In the genomic region with DNA sequence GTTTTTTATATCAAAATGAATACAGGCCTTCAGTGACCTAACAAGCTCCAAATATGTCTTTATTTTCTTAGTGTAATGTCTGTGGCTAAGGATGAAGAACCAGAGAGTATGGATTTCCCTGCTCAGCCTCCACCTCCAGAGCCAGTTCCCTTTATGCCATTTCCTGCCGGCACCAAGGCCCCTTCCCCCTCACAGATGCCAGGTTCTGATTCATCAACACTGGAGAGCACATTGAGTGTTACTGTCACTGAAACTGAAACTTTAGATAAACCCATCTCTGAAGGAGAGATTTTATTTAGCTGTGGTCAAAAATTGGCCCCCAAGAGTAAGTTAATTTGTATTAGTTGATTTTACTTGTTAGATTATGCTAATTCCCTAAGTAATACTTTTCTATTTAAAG, we compare ENCODE assay signal across 10 cellular contexts.
DNase-seq lines count a peak whose midpoint lies in the region; ATAC-seq lines count a peak whose summit lies in the region.
"Had no signal": no experiment of that assay in that cellular context is flagged by ENCODE, and none has a peak within 500 bp of the region (broad histone marks: within the 10 kb centered on the region; RNA-seq: fewer than 3 reads in every experiment).

No MANE protein-coding gene starts in this region.

- H3K36me3 ChIP-seq in mesenchymal stem cell (ENCODE audit: control insufficient read depth in 1 of 2, insufficient read depth in 2 of 2, low read depth in 1 of 2, low read length in 2 of 2), result peaks cover 0 to 66% of the 10 kb centered on the region in 2 experiments

- H2AK5ac ChIP-seq in mesenchymal stem cell (ENCODE audit: low read length, severe bottlenecking), result no peak overlapping the region

- no peak overlapping the region for H3K9ac ChIP-seq in mesenchymal stem cell (ENCODE audit: low read length)

- H3K4me3 Mint-ChIP-seq in activated CD8-positive, alpha-beta T cell treated with anti-CD3 and anti-CD28 coated beads, Interleukin-2, amount 10 ng/mL, durations not matched to agents 7 days and 5 days, result no peak overlapping the region
- H3K4me3 Mint-ChIP-seq: stimulated activated naive CD8-positive, alpha-beta T cell treated with anti-CD3 and anti-CD28 coated beads, Interleukin-15, Interleukin-2, amounts not matched to agents 100 ng/mL and 50 ng/mL, for 24 hours had no signal

- H3K4ac ChIP-seq in mesenchymal stem cell (ENCODE audit: low read depth in 1 of 2, low read length in 2 of 2), result no peak overlapping the region

- CTCF ChIA-PET in activated CD8-positive, alpha-beta T cell treated with anti-CD3 and anti-CD28 coated beads, Interleukin-2, amount 10 ng/mL, durations not matched to agents 7 days and 5 days (lab: Charles Lee), result interaction anchor here (1.3 kb wide), 1 partner anchor 13 kb away, joined by 8 read pairs; no protein-coding TSS in a partner anchor

- H3K4me1 ChIP-seq in mesenchymal stem cell (ENCODE audit: control insufficient read depth, insufficient read depth, low read depth, low read length), result peaks cover 2% of the 10 kb centered on the region
- H3K4me1 ChIP-seq: prostate gland had no signal

- H4K8ac ChIP-seq in mesenchymal stem cell (ENCODE audit: low read length), result peak overlapping the region; percentile 64

- no peak overlapping the region for H2AFZ ChIP-seq in mesenchymal stem cell (ENCODE audit: low read depth, low read length)

- H3K4me2 ChIP-seq in mesenchymal stem cell (ENCODE audit: low read length, poor library complexity, severe bottlenecking), result no peak overlapping the region

- peak; percentile 74 for ATAC-seq in HG03432 (IDR thresholded peaks at IDR 0.05; ENCODE audit: unreplicated experiment)
- ATAC-seq in activated CD8-positive, alpha-beta T cell treated with anti-CD3 and anti-CD28 coated beads, Interleukin-2, amount 10 ng/mL, durations not matched to agents 7 days and 5 days, result no peak

- no peak overlapping the region for H2BK12ac ChIP-seq in mesenchymal stem cell (ENCODE audit: low read length in 2 of 2)

- peak overlapping the region in 1 of 2 experiments; percentile 48 for H3K14ac ChIP-seq in mesenchymal stem cell (ENCODE audit: low read length in 2 of 2)

- no peaks in the 10 kb centered on the region for H3K27me3 Mint-ChIP-seq in activated CD8-positive, alpha-beta T cell treated with anti-CD3 and anti-CD28 coated beads, Interleukin-2, amount 10 ng/mL, durations not matched to agents 7 days and 5 days (ENCODE audit: low read depth)
- H3K27me3 Mint-ChIP-seq: stimulated activated naive CD8-positive, alpha-beta T cell treated with anti-CD3 and anti-CD28 coated beads, Interleukin-15, Interleukin-2, amounts not matched to agents 100 ng/mL and 50 ng/mL, for 24 hours had no signal

- no peak overlapping the region for H4K91ac ChIP-seq in mesenchymal stem cell (ENCODE audit: low read length)

- peak overlapping the region; percentile 41 for H3K27ac Mint-ChIP-seq in activated CD8-positive, alpha-beta T cell treated with anti-CD3 and anti-CD28 coated beads, Interleukin-2, amount 10 ng/mL, durations not matched to agents 7 days and 5 days
- H3K27ac Mint-ChIP-seq: stimulated activated naive CD8-positive, alpha-beta T cell treated with anti-CD3 and anti-CD28 coated beads, Interleukin-15, Interleukin-2, amounts not matched to agents 100 ng/mL and 50 ng/mL, for 24 hours had no signal

- 33% methylated on average over 1 of the region's 1 CpG for WGBS in mesenchymal stem cell

- peak; percentile 30 for DNase-seq in activated CD4-positive, alpha-beta T cell treated with anti-CD3 and anti-CD28 coated beads for 48 hours
- DNase-seq in activated CD4-positive, alpha-beta T cell treated with anti-CD3 and anti-CD28 coated beads, Interleukin-2, amount 50 U/mL, for 4 hours, result no peak
- no peak for DNase-seq in activated CD8-positive, alpha-beta T cell treated with anti-CD3 and anti-CD28 coated beads, Interleukin-2, amount 10 ng/mL, durations not matched to agents 7 days and 5 days
- DNase-seq in mesenchymal stem cell (peak; percentile 40), SK-N-DZ (ENCODE audit: low spot score) (no peak), cortex of kidney (lab: John Stamatoyannopoulos, UW) (no peak), NCI-H345 (lab: John Stamatoyannopoulos, UW) (no peak)

- H2BK120ac ChIP-seq in mesenchymal stem cell (ENCODE audit: low read depth, low read length), result no peak overlapping the region

- no peaks in the 10 kb centered on the region for H3K9me3 Mint-ChIP-seq in activated CD8-positive, alpha-beta T cell treated with anti-CD3 and anti-CD28 coated beads, Interleukin-2, amount 10 ng/mL, durations not matched to agents 7 days and 5 days (ENCODE audit: insufficient read depth)
- H3K9me3 Mint-ChIP-seq: stimulated activated naive CD8-positive, alpha-beta T cell treated with anti-CD3 and anti-CD28 coated beads, Interleukin-15, Interleukin-2, amounts not matched to agents 100 ng/mL and 50 ng/mL, for 24 hours had no signal

- no peak overlapping the region for H2BK15ac ChIP-seq in mesenchymal stem cell (ENCODE audit: low read depth, poor library complexity, severe bottlenecking)

- no peak overlapping the region for H2BK5ac ChIP-seq in mesenchymal stem cell (ENCODE audit: low read depth, low read length, poor library complexity, severe bottlenecking)

- POLR2A ChIA-PET in activated CD8-positive, alpha-beta T cell treated with anti-CD3 and anti-CD28 coated beads, Interleukin-2, amount 10 ng/mL, durations not matched to agents 7 days and 5 days (lab: Charles Lee), result no interaction called here

- H3K79me1 ChIP-seq in mesenchymal stem cell (replicated peaks; ENCODE audit: low read length, poor library complexity, severe bottlenecking), result peaks cover 6% of the 10 kb centered on the region

- H3K23ac ChIP-seq in mesenchymal stem cell (ENCODE audit: low read length in 2 of 2), result no peak overlapping the region

- H3K27me3 ChIP-seq in mesenchymal stem cell (ENCODE audit: control insufficient read depth in 1 of 2, insufficient read depth in 1 of 2, low read length in 2 of 2), result no peaks in the 10 kb centered on the region

- no peak overlapping the region for H3K27ac ChIP-seq in mesenchymal stem cell (ENCODE audit: low read length, poor library complexity, severe bottlenecking)
- H3K27ac ChIP-seq: prostate gland had no signal

- H3K18ac ChIP-seq in mesenchymal stem cell (ENCODE audit: low read depth in 1 of 2, low read length in 2 of 2), result no peak overlapping the region

- H3K4me1 Mint-ChIP-seq in activated CD8-positive, alpha-beta T cell treated with anti-CD3 and anti-CD28 coated beads, Interleukin-2, amount 10 ng/mL, durations not matched to agents 7 days and 5 days (ENCODE audit: low read depth), result peaks cover 11% of the 10 kb centered on the region

- H3K4me3 ChIP-seq in mesenchymal stem cell (ENCODE audit: insufficient read depth in 1 of 2, low read depth in 1 of 2, low read length in 2 of 2), result no peak overlapping the region
- H3K4me3 ChIP-seq: prostate gland had no signal

- H3K9me3 ChIP-seq in mesenchymal stem cell (ENCODE audit: control insufficient read depth, low read length), result no peaks in the 10 kb centered on the region
- H3K9me3 ChIP-seq: prostate gland had no signal

- peaks cover 13% of the 10 kb centered on the region for H3K36me3 Mint-ChIP-seq in activated CD8-positive, alpha-beta T cell treated with anti-CD3 and anti-CD28 coated beads, Interleukin-2, amount 10 ng/mL, durations not matched to agents 7 days and 5 days (ENCODE audit: low read depth)

Comparison
In these comparisons a context has a peak if more than half of its experiments do, and no peak if none do; other contexts are left out.
1. DNase-seq: peak in activated CD4-positive, alpha-beta T cell treated with anti-CD3 and anti-CD28 coated beads for 48 hours (single experiment) and mesenchymal stem cell (single experiment); none in activated CD4-positive, alpha-beta T cell treated with anti-CD3 and anti-CD28 coated beads, Interleukin-2, amount 50 U/mL, for 4 hours (0 of 2), activated CD8-positive, alpha-beta T cell treated with anti-CD3 and anti-CD28 coated beads, Interleukin-2, amount 10 ng/mL, durations not matched to agents 7 days and 5 days (single experiment), SK-N-DZ (single experiment), cortex of kidney (single experiment) and NCI-H345 (single experiment).